8 cellular contexts compared by ENCODE assay signal in the genomic region with DNA sequence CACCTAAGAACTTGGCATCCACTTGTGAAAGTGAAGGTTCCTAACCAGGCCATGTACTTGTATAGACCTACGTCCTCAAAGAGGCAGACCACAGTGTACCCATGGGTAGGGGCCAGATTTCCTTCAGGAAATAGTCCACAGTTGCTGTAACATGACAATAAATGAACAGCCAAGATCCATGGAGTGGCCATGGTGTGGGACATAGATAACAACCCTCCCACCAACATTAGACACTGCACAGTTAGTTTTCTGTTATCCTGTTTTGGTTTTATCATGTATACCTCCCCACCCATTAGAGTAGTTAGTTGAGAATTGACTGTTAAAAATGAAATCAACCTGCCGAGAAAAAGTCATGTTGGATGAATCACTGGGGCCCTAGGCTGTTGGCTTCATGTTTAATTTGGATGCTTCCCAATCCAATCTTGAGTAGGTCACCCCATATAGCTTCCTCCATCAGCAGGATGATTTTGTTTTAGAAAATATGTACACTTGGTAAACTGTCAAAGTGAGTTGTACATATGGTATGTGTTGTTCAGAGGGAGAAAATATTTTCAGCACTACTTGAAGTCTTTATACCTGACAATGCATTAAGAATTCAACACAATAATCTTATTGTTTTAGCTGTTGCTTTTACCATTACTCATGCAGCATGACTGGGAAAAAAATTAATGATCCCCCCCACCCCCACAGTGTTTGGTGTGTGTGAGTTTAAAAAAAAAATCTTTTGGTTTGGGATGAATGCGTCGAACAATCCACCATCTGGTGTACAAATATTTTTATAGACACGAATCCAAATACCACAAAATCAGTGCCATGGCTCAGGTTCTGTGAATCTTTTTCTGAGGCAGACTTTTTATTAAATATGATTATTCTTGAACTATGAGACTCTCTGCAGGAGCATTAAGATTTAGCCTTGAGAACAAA.
DNase-seq lines count a peak whose midpoint lies in the region; ATAC-seq, FAIRE-seq and TF ChIP-seq lines count a peak whose summit lies in the region.

No MANE protein-coding gene starts in this region.

- H3K27me3 ChIP-seq in SJSA1 (replicated peaks) = no peaks in the 10 kb centered on the region
- no peaks in the 10 kb centered on the region for H3K27me3 ChIP-seq in gastrocnemius medialis
- no peaks in the 10 kb centered on the region for H3K27me3 ChIP-seq in adrenal gland

- H3K4me3 ChIP-seq in SJSA1 = no peak overlapping the region
- H3K4me3 ChIP-seq in gastrocnemius medialis = no peak overlapping the region
- H3K4me3 ChIP-seq in adrenal gland = no peak overlapping the region

- ATAC-seq in gastrocnemius medialis (peak; percentile 31 to 40), GM18907 (IDR thresholded peaks at IDR 0.05; ENCODE audit: unreplicated experiment) (no peak)
- no peak for ATAC-seq in activated T-cell treated with anti-CD3 and anti-CD28 coated beads, Interleukin-2, amount 50 U/mL, for 72 hours (replicated peaks in 1 of 2)

- TF ChIP-seq POLR2A in gastrocnemius medialis (IDR thresholded peaks at IDR 0.05) (no peak), adrenal gland (IDR thresholded peaks at IDR 0.05) (no peak)

- H3K27ac Mint-ChIP-seq in activated T-cell treated with anti-CD3 and anti-CD28 coated beads, Interleukin-2, amount 50 U/mL, for 72 hours = no peak overlapping the region

- H3K27ac ChIP-seq in SJSA1 = peak overlapping the region; percentile 83
- H3K27ac ChIP-seq in gastrocnemius medialis = peak overlapping the region; percentile 40 to 66 (median 60)
- H3K27ac ChIP-seq in adrenal gland = peak overlapping the region in 1 of 5 donors; percentile 31

- H3K27me3 Mint-ChIP-seq in activated T-cell treated with anti-CD3 and anti-CD28 coated beads, Interleukin-2, amount 50 U/mL, for 72 hours (ENCODE audit: low read depth) = peaks cover 52% of the 10 kb centered on the region

- peak; percentile 90 to 98 for DNase-seq in SJSA1 (ENCODE audit: low read depth in 1 of 2, low spot score in 2 of 2)
- peak; percentile 99 for DNase-seq in fibroblast of peridontal ligament (ENCODE audit: extremely low read depth)
- no peak for DNase-seq in gastrocnemius medialis
- DNase-seq in adrenal gland = no peak
- DNase-seq in GM19240 (ENCODE audit: insufficient read length, low spot score) = no peak
- no peak for DNase-seq in activated T-cell treated with anti-CD3 and anti-CD28 coated beads, Interleukin-2, amount 50 U/mL, for 72 hours

- intact Hi-C loops in gastrocnemius medialis (cut with DNase I; ENCODE audit: low total_unique reads) (loop anchor here (10.0 kb wide), 1 partner anchor 131 kb away; no protein-coding TSS in a partner anchor), adrenal gland (cut with DNase I) (no loop called here)

- H3K4me1 ChIP-seq in SJSA1 (replicated peaks) = peaks cover 76% of the 10 kb centered on the region
- H3K4me1 ChIP-seq in gastrocnemius medialis = peaks cover 29 to 38% of the 10 kb centered on the region in 2 donors
- H3K4me1 ChIP-seq in adrenal gland (replicated peaks in 1 of 2) = peaks cover 0 to 14% of the 10 kb centered on the region in 2 donors

- no peaks in the 10 kb centered on the region for H3K36me3 ChIP-seq in SJSA1
- no peaks in the 10 kb centered on the region for H3K36me3 ChIP-seq in gastrocnemius medialis
- H3K36me3 ChIP-seq in adrenal gland (replicated peaks in 1 of 2) = no peaks in the 10 kb centered on the region

- H3K9me3 Mint-ChIP-seq in activated T-cell treated with anti-CD3 and anti-CD28 coated beads, Interleukin-2, amount 50 U/mL, for 72 hours = no peaks in the 10 kb centered on the region

- peak; percentile 87 for FAIRE-seq in G401.6 (lab: Jason Lieb, UNC)

- no peak overlapping the region for H3K4me3 Mint-ChIP-seq in activated T-cell treated with anti-CD3 and anti-CD28 coated beads, Interleukin-2, amount 50 U/mL, for 72 hours

- TF ChIP-seq CTCF in gastrocnemius medialis (IDR thresholded peaks at IDR 0.05 in 4 of 5, conservative IDR thresholded peaks at IDR 0.05 in 1 of 5) = no peak
- TF ChIP-seq CTCF in adrenal gland (IDR thresholded peaks at IDR 0.05) = no peak

- in situ Hi-C loops in gastrocnemius medialis (cut with MboI; ENCODE audit: low sequenced_read_pairs in 4 of 4) = loop anchor here in 1 of 4 donors (10.0 kb wide), 1 partner anchor 71 kb away; no protein-coding TSS in a partner anchor

- 62 to 69% (median 63%) methylated on average over 5 of the region's 5 CpGs for WGBS in adrenal gland, 4 donors

- H3K9me3 ChIP-seq in SJSA1 (replicated peaks) (no peaks in the 10 kb centered on the region), gastrocnemius medialis (no peaks in the 10 kb centered on the region), adrenal gland (replicated peaks in 1 of 3) (no peaks in the 10 kb centered on the region)

- peaks cover 13% of the 10 kb centered on the region for H3K4me1 Mint-ChIP-seq in activated T-cell treated with anti-CD3 and anti-CD28 coated beads, Interleukin-2, amount 50 U/mL, for 72 hours (ENCODE audit: low read depth)

- H3K36me3 Mint-ChIP-seq in activated T-cell treated with anti-CD3 and anti-CD28 coated beads, Interleukin-2, amount 50 U/mL, for 72 hours (ENCODE audit: insufficient read depth in 2 of 2) = no peaks in the 10 kb centered on the region

Comparison
In these comparisons a context has a peak if more than half of its experiments do, and no peak if none do; other contexts are left out.
1. DNase-seq: peak in SJSA1 (2 of 2) and fibroblast of peridontal ligament (single experiment); none in gastrocnemius medialis (0 of 2), adrenal gland (0 of 7), GM19240 (single experiment) and activated T-cell treated with anti-CD3 and anti-CD28 coated beads, Interleukin-2, amount 50 U/mL, for 72 hours (0 of 2).
2. ATAC-seq: peak in gastrocnemius medialis (2 of 2); none in GM18907 (single experiment) and activated T-cell treated with anti-CD3 and anti-CD28 coated beads, Interleukin-2, amount 50 U/mL, for 72 hours (0 of 2).